In the genomic region with DNA sequence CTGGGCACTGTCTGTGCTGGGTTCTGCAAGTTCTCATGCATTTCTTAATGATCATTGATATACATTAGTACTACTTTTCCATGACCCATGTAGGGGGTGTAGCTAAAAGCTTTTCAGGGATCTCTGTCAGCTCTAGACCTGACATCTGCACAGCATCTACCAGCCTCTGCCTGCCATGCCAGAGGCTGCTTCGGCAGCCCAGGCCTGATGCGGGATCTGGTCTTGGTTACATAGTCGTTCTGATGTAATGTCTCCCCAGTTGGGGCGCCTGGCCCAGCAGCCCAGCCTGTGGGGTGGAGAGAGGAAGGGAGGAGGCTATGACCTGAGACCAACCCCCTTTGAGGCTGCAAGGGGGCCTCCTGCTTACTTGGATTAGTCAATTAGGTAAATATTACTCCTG, we compare ENCODE assay signal across 14 cellular contexts.
A peak's percentile ranks its signal among the peaks of the same experiment; 100 is the strongest.
DNase-seq lines count a peak whose midpoint lies in the region; TF ChIP-seq lines count a peak whose summit lies in the region.
"Had no signal": no experiment of that assay in that cellular context is flagged by ENCODE, and none has a peak within 500 bp of the region (broad histone marks: within the 10 kb centered on the region; RNA-seq: fewer than 3 reads in every experiment).

No MANE protein-coding gene starts in this region.

- H4K8ac ChIP-seq in neuronal stem cell (ENCODE audit: low read depth, low read length) = no peak overlapping the region

- H2AFZ ChIP-seq in neuronal stem cell (ENCODE audit: low read length) = peak overlapping the region; percentile 41

- H3K27ac ChIP-seq in endodermal cell (ENCODE audit: low read depth, low read length) (peak overlapping the region; percentile 73), neuronal stem cell (replicated peaks; ENCODE audit: low read length) (no peak overlapping the region)
- H3K27ac ChIP-seq: 22Rv1, C4-2B, HL-60 had no signal

- H3K27me3 ChIP-seq in endodermal cell (ENCODE audit: control insufficient read depth, insufficient read depth, low read length, poor library complexity, severe bottlenecking) = no peaks in the 10 kb centered on the region
- no peaks in the 10 kb centered on the region for H3K27me3 ChIP-seq in neuronal stem cell (ENCODE audit: control insufficient read depth in 3 of 3, insufficient read depth in 3 of 3, low read depth in 1 of 3, low read length in 3 of 3)

- no peaks in the 10 kb centered on the region for H3K36me3 ChIP-seq in endodermal cell (ENCODE audit: control insufficient read depth, insufficient read depth, low read length)
- H3K36me3 ChIP-seq in neuronal stem cell (replicated peaks in 1 of 2; ENCODE audit: control insufficient read depth in 2 of 2, insufficient read depth in 2 of 2, low read length in 2 of 2) = no peaks in the 10 kb centered on the region

- H3K4me3 ChIP-seq in endodermal cell (ENCODE audit: low read length) (no peak overlapping the region), neuronal stem cell (ENCODE audit: low read length in 2 of 2) (no peak overlapping the region)

- no peak overlapping the region for H3K4ac ChIP-seq in neuronal stem cell (ENCODE audit: low read length)

- no peaks in the 10 kb centered on the region for H3K27me3 Mint-ChIP-seq in endodermal cell (ENCODE audit: insufficient read depth)
- H3K27me3 Mint-ChIP-seq: CD4-positive, alpha-beta memory T cell had no signal

- H3K4me1 Mint-ChIP-seq in endodermal cell = no peaks in the 10 kb centered on the region
- H3K4me1 Mint-ChIP-seq: CD4-positive, alpha-beta memory T cell had no signal

- no peak overlapping the region for H3K27ac Mint-ChIP-seq in endodermal cell
- H3K27ac Mint-ChIP-seq: CD4-positive, alpha-beta memory T cell had no signal

- in situ Hi-C loops in GM13976 (cut with MboI; ENCODE audit: low sequenced_read_pairs, unreplicated experiment) = no loop called here

- 80 to 92% methylated on average over 1 to 4 of the region's 4 CpGs for WGBS in endodermal cell (ENCODE audit: insufficient coverage in 1 of 2, insufficient read length in 1 of 2), 2 experiments
- no CpG with 5 or more reads among the region's 4 CpGs for WGBS in neuronal stem cell (ENCODE audit: extremely low coverage in 2 of 2, insufficient read length in 2 of 2, insufficient replicate concordance in 1 of 2), 2 donors

- H2BK5ac ChIP-seq in neuronal stem cell (ENCODE audit: low read length) = no peak overlapping the region

- no peak overlapping the region for H4K91ac ChIP-seq in neuronal stem cell (ENCODE audit: low read depth, low read length, poor library complexity)

- H3K4me1 ChIP-seq in endodermal cell (ENCODE audit: control insufficient read depth, insufficient read depth, low read length) (no peaks in the 10 kb centered on the region), neuronal stem cell (ENCODE audit: control insufficient read depth in 2 of 2, insufficient read depth in 1 of 2, low read depth in 1 of 2, low read length in 2 of 2) (peaks cover 3 to 14% of the 10 kb centered on the region in 2 donors)

- no peaks in the 10 kb centered on the region for H3K79me1 ChIP-seq in neuronal stem cell (ENCODE audit: low read depth, low read length)

- peak; percentile 20 for DNase-seq in DMS 273 (lab: John Stamatoyannopoulos, UW; ENCODE audit: unreplicated experiment)
- no peak for DNase-seq in DMS 273 treated with DMSO at 0.1 percent for 48 hours (lab: John Stamatoyannopoulos, UW)
- peak; percentile 94 for DNase-seq in SK-N-DZ (ENCODE audit: low spot score)
- no peak for DNase-seq in endodermal cell
- no peak for DNase-seq in neuronal stem cell (ENCODE audit: low spot score)
- no peak for DNase-seq in GM13976 (ENCODE audit: low spot score)
- no peak for DNase-seq in activated effector memory CD4-positive, alpha-beta T cell treated with Interleukin-2 at 50 U/mL for 16 hours
- no peak for DNase-seq in AG08395 (ENCODE audit: low spot score)
- DNase-seq: AML-193; Caco-2; CD4-positive, alpha-beta memory T cell had no signal

- H2BK15ac ChIP-seq in neuronal stem cell (ENCODE audit: low read length) = no peak overlapping the region

- H3K14ac ChIP-seq in neuronal stem cell (ENCODE audit: low read length) = no peak overlapping the region

- H2BK12ac ChIP-seq in neuronal stem cell (ENCODE audit: low read length) = no peak overlapping the region

- no peak overlapping the region for H3K4me3 Mint-ChIP-seq in endodermal cell
- H3K4me3 Mint-ChIP-seq: CD4-positive, alpha-beta memory T cell had no signal

- H3K18ac ChIP-seq in neuronal stem cell (ENCODE audit: low read length) = no peak overlapping the region

- H3K4me2 ChIP-seq in neuronal stem cell (ENCODE audit: insufficient read depth, low read length, poor library complexity, severe bottlenecking) = no peak overlapping the region

- no peak overlapping the region for H2AK5ac ChIP-seq in neuronal stem cell (ENCODE audit: low read depth, low read length)

- H3K23ac ChIP-seq in neuronal stem cell (ENCODE audit: low read depth, low read length, poor library complexity) = no peak overlapping the region

- TF ChIP-seq CTCF in endodermal cell (conservative IDR thresholded peaks at IDR 0.05) (no peak), GM13976 (IDR thresholded peaks at IDR 0.05; ENCODE audit: borderline replicate concordance, control extremely low read depth, extremely low read depth, insufficient read depth, missing control alignments) (no peak)

- H3K36me3 Mint-ChIP-seq in endodermal cell (ENCODE audit: low read depth) = no peaks in the 10 kb centered on the region
- H3K36me3 Mint-ChIP-seq: CD4-positive, alpha-beta memory T cell had no signal

- H3K9me3 ChIP-seq in endodermal cell (ENCODE audit: control insufficient read depth, low read length) (no peaks in the 10 kb centered on the region), neuronal stem cell (replicated peaks in 1 of 2; ENCODE audit: control insufficient read depth in 2 of 2, insufficient read depth in 1 of 2, low read depth in 1 of 2, low read length in 2 of 2) (peaks cover 0 to 16% of the 10 kb centered on the region in 2 donors)

- peaks cover 28% of the 10 kb centered on the region for H3K9me3 Mint-ChIP-seq in endodermal cell

- H2BK120ac ChIP-seq in neuronal stem cell (ENCODE audit: low read depth, low read length) = no peak overlapping the region

- H3K9ac ChIP-seq in endodermal cell (ENCODE audit: extremely low read depth, low read length, poor library complexity, severe bottlenecking) = no peak overlapping the region
- no peak overlapping the region for H3K9ac ChIP-seq in neuronal stem cell (ENCODE audit: low read depth, low read length, poor library complexity)

Comparison
In these comparisons a context has a peak if more than half of its experiments do, and no peak if none do; other contexts are left out.
1. DNase-seq: peak in DMS 273 (single experiment) and SK-N-DZ (single experiment); none in DMS 273 treated with DMSO at 0.1 percent for 48 hours (single experiment), endodermal cell (single experiment), neuronal stem cell (single experiment), GM13976 (single experiment), activated effector memory CD4-positive, alpha-beta T cell treated with Interleukin-2 at 50 U/mL for 16 hours (single experiment) and AG08395 (single experiment).